8 cellular contexts compared by ENCODE assay signal in genomic region chr1:98468111-98468717, GRCh38.
DNase-seq lines count a peak whose midpoint lies in the region; ATAC-seq and TF ChIP-seq lines count a peak whose summit lies in the region.

No MANE protein-coding gene starts in this region.

- no TSS peak for BruUV-seq in Caco-2 (replicated peaks; lab: Mats Ljungman, UMichigan)

- TF ChIP-seq POLR2A in Peyer's patch (IDR thresholded peaks at IDR 0.05) (no peak), esophagus muscularis mucosa (IDR thresholded peaks at IDR 0.05; ENCODE audit: low read depth) (no peak)

- H3K4me1 ChIP-seq in Caco-2, result no peaks in the 10 kb centered on the region
- no peaks in the 10 kb centered on the region for H3K4me1 ChIP-seq in Peyer's patch
- no peaks in the 10 kb centered on the region for H3K4me1 ChIP-seq in esophagus muscularis mucosa

- H3K4me3 ChIP-seq in Caco-2 (ENCODE audit: low read depth, low read length) (no peak overlapping the region), Peyer's patch (no peak overlapping the region), esophagus muscularis mucosa (no peak overlapping the region)

- H3K9me3 Mint-ChIP-seq in Caco-2 (ENCODE audit: unreplicated experiment) (no peaks in the 10 kb centered on the region), progenitor cell of endocrine pancreas (ENCODE audit: low read depth) (no peaks in the 10 kb centered on the region)

- H3K4me1 Mint-ChIP-seq in Caco-2 (ENCODE audit: low read depth, unreplicated experiment) (peaks cover 21% of the 10 kb centered on the region), progenitor cell of endocrine pancreas (ENCODE audit: low read depth) (peaks cover 26% of the 10 kb centered on the region)

- CTCF ChIA-PET in Caco-2 (lab: Charles Lee), result interaction anchor here (0.5 to 1.0 kb wide), 3 partner anchors 9 to 880 kb away, joined by 3 to 9 read pairs (median 4); no protein-coding TSS in a partner anchor

- H3K27me3 Mint-ChIP-seq in Caco-2 (ENCODE audit: insufficient read depth, unreplicated experiment) (no peaks in the 10 kb centered on the region), progenitor cell of endocrine pancreas (no peaks in the 10 kb centered on the region)

- DNase-seq in Caco-2 (peak in 1 of 2 experiments; percentile 30), Peyer's patch (no peak), esophagus muscularis mucosa (ENCODE audit: extremely low spot score) (no peak), progenitor cell of endocrine pancreas (ENCODE audit: low spot score, unreplicated experiment) (no peak), GDM1 (lab: John Stamatoyannopoulos, UW) (no peak)

- H3K36me3 Mint-ChIP-seq in Caco-2 (ENCODE audit: insufficient read depth, unreplicated experiment) (no peaks in the 10 kb centered on the region), progenitor cell of endocrine pancreas (ENCODE audit: insufficient read depth) (no peaks in the 10 kb centered on the region)

- H3K27ac ChIP-seq in Peyer's patch (no peak overlapping the region), esophagus muscularis mucosa (replicated peaks in 1 of 4) (no peak overlapping the region)

- ATAC-seq in HG02885 (IDR thresholded peaks at IDR 0.05; ENCODE audit: poor library complexity, unreplicated experiment), result peak; percentile 49
- no peak for ATAC-seq in GM21447 (IDR thresholded peaks at IDR 0.05; ENCODE audit: unreplicated experiment)
- ATAC-seq in HG03520 (IDR thresholded peaks at IDR 0.05; ENCODE audit: unreplicated experiment), result no peak

- POLR2A ChIA-PET in Caco-2 (lab: Charles Lee), result no interaction called here

- H3K4me3 Mint-ChIP-seq in Caco-2 (ENCODE audit: unreplicated experiment), result peak overlapping the region; percentile 41
- no peak overlapping the region for H3K4me3 Mint-ChIP-seq in progenitor cell of endocrine pancreas (ENCODE audit: low read depth)

- no peaks in the 10 kb centered on the region for H3K27me3 ChIP-seq in Caco-2 (replicated peaks; ENCODE audit: control insufficient read depth, insufficient read depth, low read length)
- H3K27me3 ChIP-seq in Peyer's patch, result no peaks in the 10 kb centered on the region
- H3K27me3 ChIP-seq in esophagus muscularis mucosa, result no peaks in the 10 kb centered on the region

- TF ChIP-seq EP300 in esophagus muscularis mucosa (IDR thresholded peaks at IDR 0.05), result no peak

- intact Hi-C loops in Caco-2 (cut with micrococcal nuclease; ENCODE audit: unreplicated experiment), result loop anchor here (1.0 to 10.0 kb wide), 4 partner anchors 417 to 803 kb away; no protein-coding TSS in a partner anchor
- intact Hi-C loops in esophagus muscularis mucosa (cut with DNase I), result no loop called here

- TF ChIP-seq CTCF in Caco-2 (IDR thresholded peaks at IDR 0.05; ENCODE audit: insufficient read depth in 1 of 2, low read depth in 1 of 2, low read length in 1 of 2, severe bottlenecking in 1 of 2, unreplicated experiment in 1 of 2) (peak; percentile 63 to 75), Peyer's patch (IDR thresholded peaks at IDR 0.05) (peak in 4 of 6 experiments; percentile 67 to 82 (median 80)), esophagus muscularis mucosa (IDR thresholded peaks at IDR 0.05) (peak; percentile 24 to 51 (median 45)), progenitor cell of endocrine pancreas (IDR thresholded peaks at IDR 0.05; ENCODE audit: unreplicated experiment) (peak; percentile 91)

- H3K27ac Mint-ChIP-seq in Caco-2 (ENCODE audit: unreplicated experiment), result no peak overlapping the region
- no peak overlapping the region for H3K27ac Mint-ChIP-seq in progenitor cell of endocrine pancreas

- H3K9me3 ChIP-seq in Caco-2, result no peaks in the 10 kb centered on the region
- H3K9me3 ChIP-seq in Peyer's patch, result no peaks in the 10 kb centered on the region
- H3K9me3 ChIP-seq in esophagus muscularis mucosa, result no peaks in the 10 kb centered on the region

- WGBS in esophagus muscularis mucosa, result 11% methylated on average over 2 of the region's 2 CpGs

- H3K36me3 ChIP-seq in Caco-2 (ENCODE audit: control insufficient read depth, insufficient read depth, low read length) (no peaks in the 10 kb centered on the region), Peyer's patch (no peaks in the 10 kb centered on the region), esophagus muscularis mucosa (no peaks in the 10 kb centered on the region)
